Comparison of ENCODE assay signal across 1 cellular context in the genomic region with DNA sequence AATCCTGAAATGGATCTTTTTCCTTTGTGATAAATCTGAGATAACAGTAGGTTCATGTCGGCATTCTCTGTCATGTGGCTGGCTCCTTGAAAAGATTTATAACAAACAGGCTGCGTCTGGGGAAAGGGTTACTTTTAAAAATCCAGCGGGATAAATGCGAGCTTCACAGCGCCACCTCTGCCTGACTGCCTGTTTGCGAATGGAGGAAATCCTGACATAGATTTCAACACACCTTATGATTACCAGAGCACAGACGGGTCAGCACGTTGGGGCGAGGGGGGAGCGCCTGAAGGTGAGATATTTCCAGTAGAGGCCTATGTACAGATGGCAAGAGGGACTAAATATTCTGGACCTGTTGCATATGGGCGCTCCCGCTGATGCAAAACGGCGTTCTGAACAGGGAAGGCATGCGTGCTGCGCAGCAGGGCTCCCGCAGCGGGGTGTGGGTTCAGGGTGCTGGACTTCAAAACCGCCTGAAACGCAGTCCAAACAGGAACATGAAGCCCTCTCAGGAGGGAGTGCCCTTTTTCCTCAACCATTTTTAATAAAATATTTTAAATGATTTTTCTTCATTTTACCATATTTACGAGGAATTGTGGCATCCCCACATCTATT.
TF ChIP-seq lines count a peak whose summit lies in the region.

No MANE protein-coding gene starts in this region.

TF ChIP-seq in HepG2, 621 proteins besides CTCF, POLR2A, EP300 and RAD21:
- TF ChIP-seq ZNF317 (CRISPR knock-in tag; IDR thresholded peaks at IDR 0.05), result no peak
- TF ChIP-seq ZNF761 (CRISPR knock-in tag; conservative IDR thresholded peaks at IDR 0.05), result no peak
- no peak for TF ChIP-seq POGZ (CRISPR knock-in tag; IDR thresholded peaks at IDR 0.05)
- TF ChIP-seq ZNF572 (CRISPR knock-in tag; IDR thresholded peaks at IDR 0.05), result no peak
- no peak for TF ChIP-seq ZBTB7A (CRISPR knock-in tag; IDR thresholded peaks at IDR 0.05)
- TF ChIP-seq, protein P1, sequence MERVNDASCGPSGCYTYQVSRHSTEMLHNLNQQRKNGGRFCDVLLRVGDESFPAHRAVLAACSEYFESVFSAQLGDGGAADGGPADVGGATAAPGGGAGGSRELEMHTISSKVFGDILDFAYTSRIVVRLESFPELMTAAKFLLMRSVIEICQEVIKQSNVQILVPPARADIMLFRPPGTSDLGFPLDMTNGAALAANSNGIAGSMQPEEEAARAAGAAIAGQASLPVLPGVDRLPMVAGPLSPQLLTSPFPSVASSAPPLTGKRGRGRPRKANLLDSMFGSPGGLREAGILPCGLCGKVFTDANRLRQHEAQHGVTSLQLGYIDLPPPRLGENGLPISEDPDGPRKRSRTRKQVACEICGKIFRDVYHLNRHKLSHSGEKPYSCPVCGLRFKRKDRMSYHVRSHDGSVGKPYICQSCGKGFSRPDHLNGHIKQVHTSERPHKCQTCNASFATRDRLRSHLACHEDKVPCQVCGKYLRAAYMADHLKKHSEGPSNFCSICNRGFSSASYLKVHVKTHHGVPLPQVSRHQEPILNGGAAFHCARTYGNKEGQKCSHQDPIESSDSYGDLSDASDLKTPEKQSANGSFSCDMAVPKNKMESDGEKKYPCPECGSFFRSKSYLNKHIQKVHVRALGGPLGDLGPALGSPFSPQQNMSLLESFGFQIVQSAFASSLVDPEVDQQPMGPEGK (CRISPR knock-in tag; IDR thresholded peaks at IDR 0.05), result 0 out of 2 replicates have a peak, but pooled peaks have one; percentile 18
- no peak for TF ChIP-seq HOXA9 (CRISPR knock-in tag; IDR thresholded peaks at IDR 0.05; ENCODE audit: borderline replicate concordance)
- TF ChIP-seq CBX1 (IDR thresholded peaks at IDR 0.05; ENCODE audit: low read depth), result no peak
- no peak for TF ChIP-seq KDM6A (CRISPR knock-in tag; IDR thresholded peaks at IDR 0.05; ENCODE audit: low read depth)
- TF ChIP-seq ZNF780A (CRISPR knock-in tag; IDR thresholded peaks at IDR 0.05), result no peak
- TF ChIP-seq MAFG (CRISPR knock-in tag; IDR thresholded peaks at IDR 0.05), result no peak
- TF ChIP-seq SRSF9 (IDR thresholded peaks at IDR 0.05; ENCODE audit: borderline replicate concordance, insufficient read depth, low read depth, low read length, poor library complexity, severe bottlenecking), result no peak
- TF ChIP-seq SIN3A (IDR thresholded peaks at IDR 0.05; ENCODE audit: borderline replicate concordance, low read depth, low read length), result no peak
- no peak for TF ChIP-seq HOXA5 (CRISPR knock-in tag; IDR thresholded peaks at IDR 0.05)
- TF ChIP-seq ZNF768 (CRISPR knock-in tag; IDR thresholded peaks at IDR 0.05), result peak; percentile 27; the same call in 1 of the 2 replicates
